Comparison of ENCODE assay signal across 17 cellular contexts in genomic region chr22:37080438-37080837, GRCh38. TPM values are rescaled to one million over a fixed set of nuclear protein-coding genes. Genes with fewer than 3 reads are reported as not detected.
DNase-seq lines count a peak whose midpoint lies in the region; ATAC-seq and TF ChIP-seq lines count a peak whose summit lies in the region.
"Had no signal": no experiment of that assay in that cellular context is flagged by ENCODE, and none has a peak within 500 bp of the region (broad histone marks: within the 10 kb centered on the region; RNA-seq: fewer than 3 reads in every experiment).

No MANE protein-coding gene starts in this region.

- H3K4me3 ChIP-seq in CD8-positive, alpha-beta T cell (ENCODE audit: low read depth, low read length) = no peak overlapping the region
- H3K4me3 ChIP-seq: colonic mucosa, hepatocyte had no signal

- no peak for TF ChIP-seq CTCF in CD8-positive, alpha-beta T cell (IDR thresholded peaks at IDR 0.05)

- no peaks in the 10 kb centered on the region for H3K27me3 ChIP-seq in CD8-positive, alpha-beta T cell (ENCODE audit: insufficient read depth, low read length)
- H3K27me3 ChIP-seq: colonic mucosa, hepatocyte had no signal

- H3K27ac ChIP-seq in CD8-positive, alpha-beta T cell (ENCODE audit: low read depth, low read length) = peak overlapping the region; percentile 77
- H3K27ac ChIP-seq: colonic mucosa, hepatocyte had no signal

- no peaks in the 10 kb centered on the region for H3K36me3 Mint-ChIP-seq in CD8-positive, alpha-beta T cell
- peaks cover 7% of the 10 kb centered on the region for H3K36me3 Mint-ChIP-seq in T-helper 1 cell treated with Interleukin-12 subunit alpha and Interleukin-12 subunit beta and Interleukin-4 antibody, amounts not matched to agents 30 μg/mL and 1 μg/mL, for 36 hours (ENCODE audit: low read depth)
- H3K36me3 Mint-ChIP-seq in activated T-helper 2 cell treated with anti-CD3 and anti-CD28 coated beads, Interferon-gamma antibody, Interleukin-2, Interleukin-4, amounts not matched to agents 10 μg/mL and 5 μg/mL and 100 μg/mL, durations not matched to agents 14 hours and 24 hours and 36 hours (ENCODE audit: low read depth) = peaks cover 4% of the 10 kb centered on the region
- H3K36me3 Mint-ChIP-seq in naive thymus-derived CD8-positive, alpha-beta T cell = no peaks in the 10 kb centered on the region
- H3K36me3 Mint-ChIP-seq: brain had no signal

- CTCF ChIA-PET in CD8-positive, alpha-beta T cell (lab: Charles Lee) = interaction anchor here (1.0 to 1.5 kb wide), 5 partner anchors 42 to 181 kb away, joined by 3 to 13 read pairs (median 7); no protein-coding TSS in a partner anchor

- no peak overlapping the region for H3K4me3 Mint-ChIP-seq in CD8-positive, alpha-beta T cell
- H3K4me3 Mint-ChIP-seq in T-helper 1 cell treated with Interleukin-12 subunit alpha and Interleukin-12 subunit beta and Interleukin-4 antibody, amounts not matched to agents 30 μg/mL and 1 μg/mL, for 36 hours = peak overlapping the region; percentile 67
- H3K4me3 Mint-ChIP-seq in activated T-helper 2 cell treated with anti-CD3 and anti-CD28 coated beads, Interferon-gamma antibody, Interleukin-2, Interleukin-4, amounts not matched to agents 10 μg/mL and 5 μg/mL and 100 μg/mL, durations not matched to agents 14 hours and 24 hours and 36 hours (ENCODE audit: low read depth) = peak overlapping the region; percentile 6
- peak overlapping the region in 8 of 10 donors; percentile 24 to 75 (median 55) for H3K4me3 Mint-ChIP-seq in naive thymus-derived CD8-positive, alpha-beta T cell
- H3K4me3 Mint-ChIP-seq: brain had no signal

- H3K4me1 ChIP-seq in CD8-positive, alpha-beta T cell (ENCODE audit: insufficient read depth, low read length) = peaks cover 39% of the 10 kb centered on the region
- H3K4me1 ChIP-seq: colonic mucosa had no signal

- peaks cover 31% of the 10 kb centered on the region for H3K4me1 Mint-ChIP-seq in CD8-positive, alpha-beta T cell (ENCODE audit: low read depth)
- peaks cover 61% of the 10 kb centered on the region for H3K4me1 Mint-ChIP-seq in T-helper 1 cell treated with Interleukin-12 subunit alpha and Interleukin-12 subunit beta and Interleukin-4 antibody, amounts not matched to agents 30 μg/mL and 1 μg/mL, for 36 hours (ENCODE audit: low read depth)
- peaks cover 68% of the 10 kb centered on the region for H3K4me1 Mint-ChIP-seq in activated T-helper 2 cell treated with anti-CD3 and anti-CD28 coated beads, Interferon-gamma antibody, Interleukin-2, Interleukin-4, amounts not matched to agents 10 μg/mL and 5 μg/mL and 100 μg/mL, durations not matched to agents 14 hours and 24 hours and 36 hours (ENCODE audit: low read depth)
- H3K4me1 Mint-ChIP-seq in naive thymus-derived CD8-positive, alpha-beta T cell = peaks cover 30 to 39% (median 32%) of the 10 kb centered on the region in 4 donors

- no peaks in the 10 kb centered on the region for H3K36me3 ChIP-seq in CD8-positive, alpha-beta T cell (ENCODE audit: insufficient read depth, low read length)
- H3K36me3 ChIP-seq: colonic mucosa had no signal

- H3K9me3 ChIP-seq in CD8-positive, alpha-beta T cell (ENCODE audit: low read length) = no peaks in the 10 kb centered on the region
- H3K9me3 ChIP-seq: colonic mucosa had no signal

- no peak for ATAC-seq in CD8-positive, alpha-beta T cell
- no peak for ATAC-seq in naive thymus-derived CD8-positive, alpha-beta T cell
- ATAC-seq: PC-3 had no signal

- peak overlapping the region; percentile 99 for H3K27ac Mint-ChIP-seq in CD8-positive, alpha-beta T cell
- H3K27ac Mint-ChIP-seq in T-helper 1 cell treated with Interleukin-12 subunit alpha and Interleukin-12 subunit beta and Interleukin-4 antibody, amounts not matched to agents 30 μg/mL and 1 μg/mL, for 36 hours = peak overlapping the region; percentile 97
- peak overlapping the region; percentile 99 for H3K27ac Mint-ChIP-seq in activated T-helper 2 cell treated with anti-CD3 and anti-CD28 coated beads, Interferon-gamma antibody, Interleukin-2, Interleukin-4, amounts not matched to agents 10 μg/mL and 5 μg/mL and 100 μg/mL, durations not matched to agents 14 hours and 24 hours and 36 hours
- peak overlapping the region; percentile 95 to 100 (median 99) for H3K27ac Mint-ChIP-seq in naive thymus-derived CD8-positive, alpha-beta T cell
- H3K27ac Mint-ChIP-seq: brain had no signal

- POLR2A ChIA-PET in CD8-positive, alpha-beta T cell (lab: Charles Lee) = interaction anchor here (0.7 to 2.6 kb wide), 7 partner anchors 40 to 158 kb away, joined by 3 to 15 read pairs (median 4); partner anchors contain the start of gene IL2RB
- POLR2A ChIA-PET in naive thymus-derived CD8-positive, alpha-beta T cell (lab: Charles Lee) = interaction anchor here (0.6 to 1.6 kb wide), 9 partner anchors 9 to 158 kb away, joined by 3 to 22 read pairs (median 5); partner anchors contain the start of gene IL2RB

- no peak for DNase-seq in CD8-positive, alpha-beta T cell
- no peak for DNase-seq in activated T-helper 2 cell treated with anti-CD3 and anti-CD28 coated beads, Interferon-gamma antibody, Interleukin-2, Interleukin-4, amounts not matched to agents 10 μg/mL and 5 μg/mL and 100 μg/mL, durations not matched to agents 14 hours and 24 hours and 36 hours (ENCODE audit: low spot score)
- no peak for DNase-seq in naive thymus-derived CD8-positive, alpha-beta T cell
- no peak for DNase-seq in glomerular visceral epithelial cell (ENCODE audit: extremely low spot score)
- no peak for DNase-seq in NCI-H748 treated with DMSO at 0.1 percent for 48 hours (lab: John Stamatoyannopoulos, UW)
- no peak for DNase-seq in cardiac septum (ENCODE audit: low spot score)
- DNase-seq in anterior cingulate cortex (lab: John Stamatoyannopoulos, UW) = no peak
- DNase-seq: colonic mucosa, NCI-H1092 treated with DMSO at 0.1 percent for 48 hours, NCI-H2029 treated with DMSO at 0.1 percent for 48 hours, NCI-H345, PC-3, SHP77 treated with DMSO at 0.1 percent for 48 hours had no signal

- H3K9me3 Mint-ChIP-seq in CD8-positive, alpha-beta T cell = no peaks in the 10 kb centered on the region
- H3K9me3 Mint-ChIP-seq in T-helper 1 cell treated with Interleukin-12 subunit alpha and Interleukin-12 subunit beta and Interleukin-4 antibody, amounts not matched to agents 30 μg/mL and 1 μg/mL, for 36 hours = no peaks in the 10 kb centered on the region
- H3K9me3 Mint-ChIP-seq in activated T-helper 2 cell treated with anti-CD3 and anti-CD28 coated beads, Interferon-gamma antibody, Interleukin-2, Interleukin-4, amounts not matched to agents 10 μg/mL and 5 μg/mL and 100 μg/mL, durations not matched to agents 14 hours and 24 hours and 36 hours = no peaks in the 10 kb centered on the region
- H3K9me3 Mint-ChIP-seq in naive thymus-derived CD8-positive, alpha-beta T cell = no peaks in the 10 kb centered on the region
- H3K9me3 Mint-ChIP-seq: brain had no signal

- no peaks in the 10 kb centered on the region for H3K27me3 Mint-ChIP-seq in CD8-positive, alpha-beta T cell (ENCODE audit: low read depth)
- no peaks in the 10 kb centered on the region for H3K27me3 Mint-ChIP-seq in T-helper 1 cell treated with Interleukin-12 subunit alpha and Interleukin-12 subunit beta and Interleukin-4 antibody, amounts not matched to agents 30 μg/mL and 1 μg/mL, for 36 hours (ENCODE audit: low read depth)
- no peaks in the 10 kb centered on the region for H3K27me3 Mint-ChIP-seq in activated T-helper 2 cell treated with anti-CD3 and anti-CD28 coated beads, Interferon-gamma antibody, Interleukin-2, Interleukin-4, amounts not matched to agents 10 μg/mL and 5 μg/mL and 100 μg/mL, durations not matched to agents 14 hours and 24 hours and 36 hours (ENCODE audit: low read depth)
- H3K27me3 Mint-ChIP-seq in naive thymus-derived CD8-positive, alpha-beta T cell = peaks cover 0 to 8% (median 0%) of the 10 kb centered on the region in 5 donors

- intact Hi-C loops in CD8-positive, alpha-beta T cell (cut with DNase I, micrococcal nuclease) = no loop called here
- intact Hi-C loops in activated T-helper 2 cell treated with anti-CD3 and anti-CD28 coated beads, Interferon-gamma antibody, Interleukin-2, Interleukin-4, amounts not matched to agents 10 μg/mL and 5 μg/mL and 100 μg/mL, durations not matched to agents 14 hours and 24 hours and 36 hours (cut with micrococcal nuclease) = loop anchor here (1.0 kb wide), 2 partner anchors 42 to 83 kb away; no protein-coding TSS in a partner anchor
- intact Hi-C loops in cardiac septum (cut with DNase I) = no loop called here

RNA-seq across cellular contexts. Expression of gene KCTD17, which starts 28.9 kb away (rescaled TPM):
- 10 to 100 TPM; 18.6 to 22.8 TPM for total RNA-seq in CD8-positive, alpha-beta T cell
- total RNA-seq in activated T-helper 2 cell treated with anti-CD3 and anti-CD28 coated beads, Interferon-gamma antibody, Interleukin-2, Interleukin-4, amounts not matched to agents 10 μg/mL and 5 μg/mL and 100 μg/mL, durations not matched to agents 14 hours and 24 hours and 36 hours = 70.4 and 81.9 TPM in 2 replicates
- 10 to 100 TPM; 26.1 to 26.6 TPM for total RNA-seq in naive thymus-derived CD8-positive, alpha-beta T cell
- polyA plus RNA-seq in naive thymus-derived CD8-positive, alpha-beta T cell = 10 to 100 TPM in 2 of 3 donors, 1 to 10 TPM in 1; 9.1 to 12.1 (median 10.3) TPM
- 50.2 TPM for total RNA-seq in cardiac septum

RNA-seq across cellular contexts. Expression of gene TMPRSS6, which starts 29.1 kb away (rescaled TPM):
- total RNA-seq in CD8-positive, alpha-beta T cell = under 1 TPM; 0.27 to 0.58 TPM
- 9.2 and 10.2 TPM in 2 replicates for total RNA-seq in activated T-helper 2 cell treated with anti-CD3 and anti-CD28 coated beads, Interferon-gamma antibody, Interleukin-2, Interleukin-4, amounts not matched to agents 10 μg/mL and 5 μg/mL and 100 μg/mL, durations not matched to agents 14 hours and 24 hours and 36 hours
- under 1 TPM; 0.27 to 0.36 TPM for total RNA-seq in naive thymus-derived CD8-positive, alpha-beta T cell
- under 1 TPM; 0.05 to 0.09 (median 0.06) TPM for polyA plus RNA-seq in naive thymus-derived CD8-positive, alpha-beta T cell
- total RNA-seq in cardiac septum = not detected
- total RNA-seq: urinary bladder had no signal
